10 cellular contexts compared by ENCODE assay signal in genomic region chr17:57724038-57724728, GRCh38. TPM values are rescaled to one million over a fixed set of nuclear protein-coding genes. Genes with fewer than 3 reads are reported as not detected.
DNase-seq lines count a peak whose midpoint lies in the region; ATAC-seq and TF ChIP-seq lines count a peak whose summit lies in the region.
"Had no signal": no experiment of that assay in that cellular context is flagged by ENCODE, and none has a peak within 500 bp of the region (broad histone marks: within the 10 kb centered on the region; RNA-seq: fewer than 3 reads in every experiment).

No MANE protein-coding gene starts in this region.

- H3K4me1 Mint-ChIP-seq in nephron progenitor cell = peaks cover 73% of the 10 kb centered on the region

- DNase-seq in NOMO-1 treated with dmso at 0.1 percent for 144 hours (lab: John Stamatoyannopoulos, UW; ENCODE audit: unreplicated experiment) (peak; percentile 39), nephron progenitor cell (no peak), occipital lobe (lab: John Stamatoyannopoulos, UW) (no peak), SK-N-DZ (ENCODE audit: low spot score) (no peak), HuH-7.5 (ENCODE audit: low spot score) (no peak)
- no peak for DNase-seq in stimulated activated CD4-positive, alpha-beta T cell treated with anti-CD3 and anti-CD28 coated beads, Interleukin-15, amount 100 ng/mL, for 24 hours
- DNase-seq: activated T-cell treated with anti-CD3 and anti-CD28 coated beads, Interleukin-2, amount 50 U/mL, for 72 hours had no signal

- H3K9me3 Mint-ChIP-seq in nephron progenitor cell = no peaks in the 10 kb centered on the region
- H3K9me3 Mint-ChIP-seq: activated T-cell treated with anti-CD3 and anti-CD28 coated beads, Interleukin-2, amount 50 U/mL, for 72 hours had no signal

- H3K4me3 Mint-ChIP-seq in nephron progenitor cell = peak overlapping the region; percentile 38
- H3K4me3 Mint-ChIP-seq: activated T-cell treated with anti-CD3 and anti-CD28 coated beads, Interleukin-2, amount 50 U/mL, for 72 hours had no signal

- H3K27me3 Mint-ChIP-seq in nephron progenitor cell (ENCODE audit: low read depth, poor library complexity) = peaks cover 19% of the 10 kb centered on the region

- ATAC-seq in GM18858 (IDR thresholded peaks at IDR 0.05; ENCODE audit: unreplicated experiment) = peak; percentile 84
- ATAC-seq in HG02642 (IDR thresholded peaks at IDR 0.05; ENCODE audit: poor library complexity, unreplicated experiment) = peak; percentile 55
- ATAC-seq: activated T-cell treated with anti-CD3 and anti-CD28 coated beads, Interleukin-2, amount 50 U/mL, for 72 hours had no signal

- H3K27ac Mint-ChIP-seq in nephron progenitor cell = peak overlapping the region; percentile 98
- H3K27ac Mint-ChIP-seq: activated T-cell treated with anti-CD3 and anti-CD28 coated beads, Interleukin-2, amount 50 U/mL, for 72 hours had no signal

- no peaks in the 10 kb centered on the region for H3K36me3 Mint-ChIP-seq in nephron progenitor cell (ENCODE audit: low read depth)

- no peak for TF ChIP-seq CTCF in nephron progenitor cell (IDR thresholded peaks at IDR 0.05)

RNA-seq across cellular contexts. Expression of gene CCDC182, which starts 20.9 kb away (rescaled TPM):
- total RNA-seq in occipital lobe = 0.31 TPM
- not detected in 2 replicates for polyA plus RNA-seq in SK-N-DZ (2014; cell fraction: cytosol; rRNA removed)
- polyA plus RNA-seq in SK-N-DZ (2014; cell fraction: nucleus; rRNA removed) = not detected in 2 replicates
- total RNA-seq: activated T-cell treated with anti-CD3 and anti-CD28 coated beads, Interleukin-2, amount 50 U/mL, for 72 hours; kidney epithelial cell had no signal
